8 cellular contexts compared by ENCODE assay signal in genomic region chr4:174284181-174284886, GRCh38. TPM values are rescaled to one million over a fixed set of nuclear protein-coding genes. Genes with fewer than 3 reads are reported as not detected.
A peak's percentile ranks its signal among the peaks of the same experiment; 100 is the strongest.
DNase-seq lines count a peak whose midpoint lies in the region; ATAC-seq lines count a peak whose summit lies in the region.

No MANE protein-coding gene starts in this region.

- H3K9me3 Mint-ChIP-seq in activated CD4-positive, alpha-beta memory T cell treated with anti-CD3 and anti-CD28 coated beads for 36 hours: peaks cover 3% of the 10 kb centered on the region

- H3K27me3 Mint-ChIP-seq in activated CD4-positive, alpha-beta memory T cell treated with anti-CD3 and anti-CD28 coated beads for 36 hours: no peaks in the 10 kb centered on the region

- H3K36me3 Mint-ChIP-seq in activated CD4-positive, alpha-beta memory T cell treated with anti-CD3 and anti-CD28 coated beads for 36 hours: peaks cover 5% of the 10 kb centered on the region

- peak overlapping the region; percentile 99 for H3K27ac Mint-ChIP-seq in activated CD4-positive, alpha-beta memory T cell treated with anti-CD3 and anti-CD28 coated beads for 36 hours

- peak overlapping the region; percentile 97 for H3K4me3 Mint-ChIP-seq in activated CD4-positive, alpha-beta memory T cell treated with anti-CD3 and anti-CD28 coated beads for 36 hours

- peaks cover 54% of the 10 kb centered on the region for H3K4me1 Mint-ChIP-seq in activated CD4-positive, alpha-beta memory T cell treated with anti-CD3 and anti-CD28 coated beads for 36 hours (ENCODE audit: low read depth)

- POLR2A ChIA-PET in activated CD4-positive, alpha-beta memory T cell treated with anti-CD3 and anti-CD28 coated beads for 36 hours (lab: Charles Lee): no interaction called here

- CTCF ChIA-PET in activated CD4-positive, alpha-beta memory T cell treated with anti-CD3 and anti-CD28 coated beads for 36 hours (lab: Charles Lee): interaction anchor here (0.6 to 1.0 kb wide), 2 partner anchors 21 to 25 kb away, joined by 3 read pairs; no protein-coding TSS in a partner anchor

- DNase-seq in EH (ENCODE audit: low read depth) (peak; percentile 75), KG1 (lab: John Stamatoyannopoulos, UW) (peak; percentile 38), glomerular visceral epithelial cell (ENCODE audit: extremely low spot score) (peak; percentile 64), pons (ENCODE audit: low spot score) (peak; percentile 33), NCI-H2107 treated with DMSO at 0.1 percent for 48 hours (lab: John Stamatoyannopoulos, UW; ENCODE audit: unreplicated experiment) (no peak)
- DNase-seq in activated CD4-positive, alpha-beta memory T cell treated with anti-CD3 and anti-CD28 coated beads for 36 hours: no peak
- no peak for DNase-seq in stimulated activated CD4-positive, alpha-beta T cell treated with anti-CD3 and anti-CD28 coated beads, Interleukin-2, amount 100 ng/mL, for 48 hours

- intact Hi-C loops in activated CD4-positive, alpha-beta memory T cell treated with anti-CD3 and anti-CD28 coated beads for 36 hours (cut with micrococcal nuclease): loop anchor here (2.0 kb wide), 1 partner anchor 1116 kb away; the partner anchor contains the start of gene GALNT7

- ATAC-seq in GM21576 (IDR thresholded peaks at IDR 0.05; ENCODE audit: unreplicated experiment): peak; percentile 4

RNA-seq across cellular contexts. Expression of gene CEP44, which starts 0.6 kb away (rescaled TPM):
- total RNA-seq in activated CD4-positive, alpha-beta memory T cell treated with anti-CD3 and anti-CD28 coated beads for 36 hours: 10 to 100 TPM; 29.3 to 30.1 TPM

RNA-seq across cellular contexts. Expression of gene FBXO8, which starts 0.9 kb away (rescaled TPM):
- total RNA-seq in activated CD4-positive, alpha-beta memory T cell treated with anti-CD3 and anti-CD28 coated beads for 36 hours: 10 to 100 TPM; 19.7 to 21.3 TPM

Comparison
In these comparisons a context has a peak if more than half of its experiments do, and no peak if none do; other contexts are left out.
1. DNase-seq: peak in EH (single experiment), KG1 (single experiment), glomerular visceral epithelial cell (single experiment) and pons (single experiment); none in activated CD4-positive, alpha-beta memory T cell treated with anti-CD3 and anti-CD28 coated beads for 36 hours (single experiment), NCI-H2107 treated with DMSO at 0.1 percent for 48 hours (single experiment) and stimulated activated CD4-positive, alpha-beta T cell treated with anti-CD3 and anti-CD28 coated beads, Interleukin-2, amount 100 ng/mL, for 48 hours (0 of 2).